Comparison of ENCODE assay signal across 15 cellular contexts in genomic region chr1:245099401-245099800, GRCh38.
"Had no signal": no experiment of that assay in that cellular context is flagged by ENCODE, and none has a peak within 500 bp of the region (broad histone marks: within the 10 kb centered on the region; RNA-seq: fewer than 3 reads in every experiment).

No MANE protein-coding gene starts in this region.

- H3K27ac Mint-ChIP-seq: activated naive CD4-positive, alpha-beta T cell treated with anti-CD3 and anti-CD28 coated beads, Interleukin-2, amount 50 U/mL, for 24 hours; activated T-helper 2 cell treated with anti-CD3 and anti-CD28 coated beads, Interferon-gamma antibody, Interleukin-2, Interleukin-4, amounts not matched to agents 10 μg/mL and 5 μg/mL and 100 μg/mL, durations not matched to agents 14 hours and 24 hours and 36 hours; naive thymus-derived CD4-positive, alpha-beta T cell; stimulated activated naive CD8-positive, alpha-beta T cell treated with anti-CD3 and anti-CD28 coated beads, Interleukin-15, amount 100 ng/mL, for 72 hours; T-helper 2 cell treated with Interferon-gamma antibody and Interleukin-4, amounts not matched to agents 5 μg/mL and 100 μg/mL, for 36 hours had no signal

- DNase-seq: activated CD4-positive, alpha-beta T cell treated with anti-CD3 and anti-CD28 coated beads, Interleukin-2, amount 50 U/mL, for 48 hours; activated T-cell treated with anti-CD3 and anti-CD28 coated beads, Interleukin-2, amount 50 U/mL, for 1 hour; cortex of kidney; effector memory CD4-positive, alpha-beta T cell; foreskin melanocyte; mucosa of descending colon; naive thymus-derived CD4-positive, alpha-beta T cell; stimulated activated naive CD8-positive, alpha-beta T cell treated with anti-CD3 and anti-CD28 coated beads, Interleukin-15, amount 100 ng/mL, for 72 hours had no signal

- H3K4me1 Mint-ChIP-seq: activated naive CD4-positive, alpha-beta T cell treated with anti-CD3 and anti-CD28 coated beads, Interleukin-2, amount 50 U/mL, for 24 hours; central memory CD8-positive, alpha-beta T cell; stimulated activated naive CD8-positive, alpha-beta T cell treated with anti-CD3 and anti-CD28 coated beads, Interleukin-15, amount 100 ng/mL, for 72 hours had no signal

- H3K36me3 Mint-ChIP-seq: activated naive CD4-positive, alpha-beta T cell treated with anti-CD3 and anti-CD28 coated beads, Interleukin-2, amount 50 U/mL, for 24 hours; naive thymus-derived CD4-positive, alpha-beta T cell had no signal

- ATAC-seq: activated CD4-positive, CD25-positive, alpha-beta regulatory T cell treated with anti-CD3 and anti-CD28 coated beads, Interleukin-2, amount 50 U/mL, for 24 hours; mucosa of descending colon; naive thymus-derived CD4-positive, alpha-beta T cell; right lobe of liver; stimulated activated naive CD8-positive, alpha-beta T cell treated with anti-CD3 and anti-CD28 coated beads, Interleukin-15, amount 100 ng/mL, for 72 hours had no signal

- H3K4me3 Mint-ChIP-seq: activated naive CD4-positive, alpha-beta T cell treated with anti-CD3 and anti-CD28 coated beads, Interleukin-2, amount 50 U/mL, for 24 hours; brain; central memory CD8-positive, alpha-beta T cell; naive thymus-derived CD4-positive, alpha-beta T cell; stimulated activated naive CD8-positive, alpha-beta T cell treated with anti-CD3 and anti-CD28 coated beads, Interleukin-15, amount 100 ng/mL, for 72 hours; T-helper 2 cell treated with Interferon-gamma antibody and Interleukin-4, amounts not matched to agents 5 μg/mL and 100 μg/mL, for 36 hours had no signal

- H3K9me3 Mint-ChIP-seq: activated naive CD4-positive, alpha-beta T cell treated with anti-CD3 and anti-CD28 coated beads, Interleukin-2, amount 50 U/mL, for 24 hours; activated T-helper 2 cell treated with anti-CD3 and anti-CD28 coated beads, Interferon-gamma antibody, Interleukin-2, Interleukin-4, amounts not matched to agents 10 μg/mL and 5 μg/mL and 100 μg/mL, durations not matched to agents 14 hours and 24 hours and 36 hours; central memory CD8-positive, alpha-beta T cell; stimulated activated naive CD8-positive, alpha-beta T cell treated with anti-CD3 and anti-CD28 coated beads, Interleukin-15, amount 100 ng/mL, for 72 hours; T-helper 2 cell treated with Interferon-gamma antibody and Interleukin-4, amounts not matched to agents 5 μg/mL and 100 μg/mL, for 36 hours had no signal

- H3K27me3 Mint-ChIP-seq: activated naive CD4-positive, alpha-beta T cell treated with anti-CD3 and anti-CD28 coated beads, Interleukin-2, amount 50 U/mL, for 24 hours; brain; central memory CD8-positive, alpha-beta T cell; naive thymus-derived CD4-positive, alpha-beta T cell; stimulated activated naive CD8-positive, alpha-beta T cell treated with anti-CD3 and anti-CD28 coated beads, Interleukin-15, amount 100 ng/mL, for 72 hours had no signal
